ENCODE assay signal across 19 cellular contexts in genomic region chr1:32219022-32219421, GRCh38. TPM values are rescaled to one million over a fixed set of nuclear protein-coding genes. Genes with fewer than 3 reads are reported as not detected.
"Had no signal": no experiment of that assay in that cellular context is flagged by ENCODE, and none has a peak within 500 bp of the region (broad histone marks: within the 10 kb centered on the region; RNA-seq: fewer than 3 reads in every experiment).

No MANE protein-coding gene starts in this region.

- H3K27me3 Mint-ChIP-seq: activated naive CD8-positive, alpha-beta T cell treated with anti-CD3 and anti-CD28 coated beads, Interleukin-2, amount 50 U/mL, for 24 hours had no signal

- H3K4me3 Mint-ChIP-seq: activated naive CD8-positive, alpha-beta T cell treated with anti-CD3 and anti-CD28 coated beads, Interleukin-2, amount 50 U/mL, for 24 hours; endodermal cell; nephron progenitor cell had no signal

- H3K27ac ChIP-seq: dorsolateral prefrontal cortex, heart left ventricle, pancreas, sigmoid colon, stomach had no signal

- H3K4me3 ChIP-seq: dorsolateral prefrontal cortex, heart left ventricle, pancreas, sigmoid colon, stomach, testis had no signal

- H3K9me3 ChIP-seq: heart left ventricle, pancreas, sigmoid colon, stomach, testis had no signal

- H3K27me3 ChIP-seq: dorsolateral prefrontal cortex, heart left ventricle, pancreas, sigmoid colon, stomach, testis had no signal

- ATAC-seq: activated CD4-positive, CD25-positive, alpha-beta regulatory T cell treated with anti-CD3 and anti-CD28 coated beads, Interleukin-2, amount 50 U/mL, for 24 hours; activated naive CD8-positive, alpha-beta T cell treated with anti-CD3 and anti-CD28 coated beads, Interleukin-2, amount 50 U/mL, for 24 hours; esophagus mucosa; heart left ventricle; pancreas had no signal

- H3K9me3 Mint-ChIP-seq: activated naive CD8-positive, alpha-beta T cell treated with anti-CD3 and anti-CD28 coated beads, Interleukin-2, amount 50 U/mL, for 24 hours; endodermal cell; immature natural killer cell; nephron progenitor cell had no signal

- H3K27ac Mint-ChIP-seq: activated naive CD8-positive, alpha-beta T cell treated with anti-CD3 and anti-CD28 coated beads, Interleukin-2, amount 50 U/mL, for 24 hours; endodermal cell; nephron progenitor cell had no signal

- DNase-seq: activated CD4-positive, alpha-beta T cell treated with anti-CD3 and anti-CD28 coated beads, Interleukin-2, amount 50 U/mL, for 1 hour; activated CD8-positive, alpha-beta memory T cell treated with anti-CD3 and anti-CD28 coated beads for 24 hours; activated naive CD4-positive, alpha-beta T cell; activated naive CD8-positive, alpha-beta T cell treated with anti-CD3 and anti-CD28 coated beads, Interleukin-2, amount 50 U/mL, for 24 hours; dorsolateral prefrontal cortex; endodermal cell; heart left ventricle; immature natural killer cell; nephron progenitor cell; pancreas; sigmoid colon; stimulated activated CD4-positive, alpha-beta T cell treated with anti-CD3 and anti-CD28 coated beads, Interleukin-1b, Interleukin-23, amount 100 ng/mL, for 48 hours; stomach; testis had no signal

RNA-seq across cellular contexts. Expression of gene DCDC2B, which starts 10.1 kb away (rescaled TPM):
- total RNA-seq: endodermal cell, esophagus mucosa, frontal cortex, heart left ventricle, liver, mesenteric fat pad, pancreas, sigmoid colon, stomach had no signal
- polyA plus RNA-seq: heart left ventricle, immature natural killer cell, stomach had no signal
